ENCODE assay signal across 8 cellular contexts in the genomic region with DNA sequence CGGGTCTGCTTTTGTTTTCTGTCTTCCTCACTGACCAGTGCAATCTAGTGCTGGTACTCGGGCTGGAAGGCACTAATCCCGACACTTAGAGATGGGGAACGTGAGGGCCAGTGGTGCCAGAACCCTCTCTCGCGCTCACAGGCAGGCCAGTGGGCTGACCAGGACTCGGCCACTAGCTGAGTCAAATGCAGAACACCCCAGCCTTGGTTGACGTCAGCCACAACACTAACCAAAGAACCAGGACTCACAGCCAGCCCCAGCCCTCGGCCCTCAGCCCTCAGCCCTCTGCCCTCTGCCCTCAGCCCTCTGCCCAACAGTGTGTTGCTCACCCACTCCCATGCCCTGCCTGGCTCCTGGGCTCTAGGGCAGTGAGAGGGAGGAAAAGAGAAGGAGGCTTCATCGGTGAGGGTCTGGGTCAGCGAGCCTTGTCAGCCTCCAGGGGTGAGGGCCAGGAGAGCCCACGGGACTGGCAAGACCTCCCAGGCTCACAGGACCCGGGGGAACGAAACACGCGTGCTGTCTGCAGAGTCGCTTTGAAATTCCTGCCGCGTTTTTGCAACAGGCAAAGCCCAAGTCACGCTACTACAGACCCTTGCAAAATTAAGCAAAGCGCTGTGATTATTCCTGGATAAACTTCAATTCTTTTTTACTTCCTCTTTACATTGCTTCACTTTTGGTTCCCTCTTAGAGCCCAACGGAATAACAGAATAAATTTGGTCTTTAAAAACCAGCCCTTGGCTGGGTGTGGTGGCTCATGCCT. TPM values are rescaled to one million over a fixed set of nuclear protein-coding genes. Genes with fewer than 3 reads are reported as not detected.
A peak's percentile ranks its signal among the peaks of the same experiment; 100 is the strongest.
DNase-seq lines count a peak whose midpoint lies in the region; ATAC-seq and TF ChIP-seq lines count a peak whose summit lies in the region.

No MANE protein-coding gene starts in this region.

- TF ChIP-seq CTCF in MCF 10A (IDR thresholded peaks at IDR 0.05; ENCODE audit: unreplicated experiment) (no peak), lower lobe of right lung (IDR thresholded peaks at IDR 0.05) (no peak), transverse colon (IDR thresholded peaks at IDR 0.05) (no peak)

- TF ChIP-seq POLR2A in transverse colon (IDR thresholded peaks at IDR 0.05) = no peak

- no peaks in the 10 kb centered on the region for H3K27me3 ChIP-seq in lower lobe of right lung (ENCODE audit: low read depth)
- H3K27me3 ChIP-seq in transverse colon = no peaks in the 10 kb centered on the region

- H3K4me1 ChIP-seq in lower lobe of right lung (peaks cover 34% of the 10 kb centered on the region), transverse colon (peaks cover 4 to 31% (median 12%) of the 10 kb centered on the region in 4 donors)

- peak overlapping the region; percentile 53 for H3K27ac ChIP-seq in lower lobe of right lung
- H3K27ac ChIP-seq in transverse colon = peak overlapping the region; percentile 54 to 79 (median 69)

- H3K9me3 Mint-ChIP-seq in MCF 10A (ENCODE audit: unreplicated experiment) = no peaks in the 10 kb centered on the region

- peak; percentile 66 to 67 for ATAC-seq in lower lobe of right lung

- H3K27me3 Mint-ChIP-seq in MCF 10A (ENCODE audit: insufficient read depth, unreplicated experiment) = no peaks in the 10 kb centered on the region

- peak overlapping the region; percentile 50 for H3K4me3 Mint-ChIP-seq in MCF 10A (ENCODE audit: unreplicated experiment)

- CTCF ChIA-PET in MCF 10A (lab: Yijun Ruan, JAX) = interaction anchor here (0.7 kb wide), 1 partner anchor 100 kb away, joined by 3 read pairs; no protein-coding TSS in a partner anchor

- H3K9me3 ChIP-seq in lower lobe of right lung (no peaks in the 10 kb centered on the region), transverse colon (no peaks in the 10 kb centered on the region)

- peak overlapping the region; percentile 51 for H3K27ac Mint-ChIP-seq in MCF 10A (ENCODE audit: low read depth, unreplicated experiment)

- peaks cover 22% of the 10 kb centered on the region for H3K36me3 Mint-ChIP-seq in MCF 10A (ENCODE audit: insufficient read depth, unreplicated experiment)

- BruUV-seq in MCF 10A (replicated peaks; lab: Mats Ljungman, UMichigan) = no TSS peak

- peak; percentile 66 for DNase-seq in M059J (ENCODE audit: low read depth)
- peak; percentile 39 for DNase-seq in MCF 10A (ENCODE audit: unreplicated experiment)
- peak; percentile 59 for DNase-seq in lower lobe of right lung
- peak; percentile 27 for DNase-seq in transverse colon
- DNase-seq in NCI-H526 (lab: John Stamatoyannopoulos, UW) = no peak
- no peak for DNase-seq in stimulated activated CD4-positive, alpha-beta T cell treated with anti-CD3 and anti-CD28 coated beads, Interleukin-2, amount 100 ng/mL, for 48 hours
- DNase-seq in stimulated activated CD4-positive, alpha-beta T cell treated with anti-CD3 and anti-CD28 coated beads, Interleukin-12 subunit alpha, Interleukin-12 subunit beta, amount 100 ng/mL, for 4 hours = no peak
- DNase-seq in iPS-NIHi11 (ENCODE audit: low spot score) = no peak

- H3K4me1 Mint-ChIP-seq in MCF 10A (ENCODE audit: insufficient read depth, unreplicated experiment) = peaks cover 17% of the 10 kb centered on the region

- WGBS in transverse colon (ENCODE audit: low coverage in 1 of 2), 2 donors = 51 to 71% methylated on average over 7 to 22 of the region's 22 CpGs

- POLR2A ChIA-PET in MCF 10A (lab: Yijun Ruan, JAX) = interaction anchor here (0.7 to 1.7 kb wide), 5 partner anchors 8 to 34 kb away, joined by 3 to 5 read pairs (median 3); no protein-coding TSS in a partner anchor

- H3K36me3 ChIP-seq in lower lobe of right lung = peaks cover 5% of the 10 kb centered on the region
- H3K36me3 ChIP-seq in transverse colon = peaks cover 0 to 3% (median 0%) of the 10 kb centered on the region in 4 donors

- intact Hi-C loops in MCF 10A (cut with micrococcal nuclease) = loop anchor here (2.0 kb wide), 1 partner anchor 50 kb away; no protein-coding TSS in a partner anchor
- intact Hi-C loops in lower lobe of right lung (cut with DNase I) = no loop called here
- intact Hi-C loops in transverse colon (cut with DNase I; ENCODE audit: low total_unique reads) = no loop called here

- H3K4me3 ChIP-seq in lower lobe of right lung = peak overlapping the region; percentile 39
- peak overlapping the region in 2 of 4 donors; percentile 20 to 26 for H3K4me3 ChIP-seq in transverse colon

- in situ Hi-C loops in transverse colon (cut with MboI; ENCODE audit: low pct_ligation_motif_present in 1 of 4, low pct_unique_long_range_greater_than_20kb in 1 of 4, low sequenced_read_pairs in 3 of 4) = no loop called here

- TF ChIP-seq EP300 in transverse colon (IDR thresholded peaks at IDR 0.05; ENCODE audit: low read depth) = no peak

RNA-seq across cellular contexts. Expression of a gene that starts 27.5 kb away (rescaled TPM):
- total RNA-seq in M059J (2014; rRNA removed; shearing (Covaris generic)) = 19.1 and 27.5 TPM in 2 replicates
- 61.9 and 63.4 TPM in 2 replicates for total RNA-seq in MCF 10A (2022)
- 89.2 TPM for total RNA-seq in lower lobe of right lung
- total RNA-seq in transverse colon = 10 to 100 TPM; 18.0 to 51.2 (median 25.1) TPM

RNA-seq across cellular contexts. Expression of a gene that starts 49.4 kb away (rescaled TPM):
- 51.7 and 63.5 TPM in 2 replicates for total RNA-seq in M059J (2014; rRNA removed; shearing (Covaris generic))
- total RNA-seq in MCF 10A (2022) = 70.3 and 72.5 TPM in 2 replicates
- 49.5 TPM for total RNA-seq in lower lobe of right lung
- 100 to 1,000 TPM in 1 of 4 donors, 10 to 100 TPM in 3; 47.0 to 152 (median 73.5) TPM for total RNA-seq in transverse colon

Comparison
In these comparisons a context has a peak if more than half of its experiments do, and no peak if none do; other contexts are left out.
1. DNase-seq: peak in M059J (single experiment), MCF 10A (single experiment), lower lobe of right lung (single experiment) and transverse colon (single experiment); none in NCI-H526 (0 of 2), stimulated activated CD4-positive, alpha-beta T cell treated with anti-CD3 and anti-CD28 coated beads, Interleukin-2, amount 100 ng/mL, for 48 hours (0 of 2), stimulated activated CD4-positive, alpha-beta T cell treated with anti-CD3 and anti-CD28 coated beads, Interleukin-12 subunit alpha, Interleukin-12 subunit beta, amount 100 ng/mL, for 4 hours (single experiment) and iPS-NIHi11 (single experiment).